ENCODE assay signal across 15 cellular contexts in the genomic region with DNA sequence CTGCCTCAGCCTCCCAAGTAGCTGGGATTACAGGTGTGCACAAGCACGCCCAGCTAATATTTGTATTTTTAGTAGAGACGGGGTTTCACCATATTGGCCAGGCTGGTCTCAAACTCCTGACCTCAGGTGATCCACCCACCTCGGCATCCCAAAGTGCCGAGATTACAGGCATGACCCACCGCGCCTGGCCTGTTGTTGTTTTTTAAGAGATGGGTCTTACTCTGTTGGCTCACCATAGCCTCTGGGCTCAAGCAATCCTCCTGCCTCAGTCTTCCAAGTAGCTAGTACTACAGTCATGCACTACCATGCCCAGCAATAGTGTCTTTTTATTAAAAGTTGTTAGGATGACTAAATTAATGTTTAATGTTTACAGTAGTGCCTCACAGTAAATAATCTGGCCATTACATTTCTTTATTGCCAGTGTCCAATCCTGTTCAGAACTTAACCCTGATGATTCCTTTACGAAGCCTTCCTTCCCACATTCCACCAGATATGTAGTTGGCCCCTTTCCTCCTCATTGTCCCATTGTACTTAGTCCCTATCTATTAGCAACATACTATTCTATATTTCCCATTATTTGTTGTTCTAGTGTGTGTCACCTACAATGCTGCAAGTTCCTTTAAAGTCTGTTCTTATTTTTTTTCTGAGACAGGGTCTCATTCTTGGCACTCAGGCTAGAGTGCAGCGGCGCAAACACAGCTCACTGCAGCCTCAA. TPM values are rescaled to one million over a fixed set of nuclear protein-coding genes. Genes with fewer than 3 reads are reported as not detected.
DNase-seq lines count a peak whose midpoint lies in the region; ATAC-seq and TF ChIP-seq lines count a peak whose summit lies in the region.
"Had no signal": no experiment of that assay in that cellular context is flagged by ENCODE, and none has a peak within 500 bp of the region (broad histone marks: within the 10 kb centered on the region; RNA-seq: fewer than 3 reads in every experiment).

No MANE protein-coding gene starts in this region.

- H3K4me2 ChIP-seq in PC-3 (ENCODE audit: low read length) (no peak overlapping the region), mesendoderm (ENCODE audit: low read length) (no peak overlapping the region)
- H3K4me2 ChIP-seq: PC-9 had no signal

- H3K23ac ChIP-seq in mesendoderm (ENCODE audit: low read length): no peak overlapping the region

- ATAC-seq in PC-3: peak; percentile 16; the same call in 1 of the 2 replicates
- ATAC-seq in stimulated activated memory B cell treated with anti-CD40 and anti-IgM and Interleukin-4, amounts not matched to agents 10 μg/mL and 1 μg/mL and 100 μg/mL, for 72 hours: no peak
- ATAC-seq in naive thymus-derived CD8-positive, alpha-beta T cell: no peak

- no peaks in the 10 kb centered on the region for H3F3A ChIP-seq in PC-3 (ENCODE audit: low read length, unreplicated experiment)

- H2BK120ac ChIP-seq in mesendoderm (ENCODE audit: low read depth, low read length): no peak overlapping the region

- H3K4me1 ChIP-seq in PC-3 (ENCODE audit: insufficient read depth, low read length) (no peaks in the 10 kb centered on the region), mesendoderm (ENCODE audit: control insufficient read depth, low read depth, low read length) (no peaks in the 10 kb centered on the region)

- no peak for DNase-seq in PC-3
- DNase-seq in dermis blood vessel endothelial cell: peak; percentile 86
- DNase-seq in mesendoderm: no peak
- DNase-seq in stimulated activated CD4-positive, alpha-beta T cell treated with anti-CD3 and anti-CD28 coated beads, Interleukin-2, amount 100 ng/mL, for 24 hours: no peak
- DNase-seq in ureter (ENCODE audit: low spot score): no peak
- no peak for DNase-seq in naive thymus-derived CD8-positive, alpha-beta T cell
- DNase-seq: C1 segment of cervical spinal cord, KG1, MV-4-11, NCI-H1417, NCI-H187, NCI-H345, NCI-H526, PC-9 had no signal

- no peak overlapping the region for H2AFZ ChIP-seq in PC-3 (ENCODE audit: low read length)
- H2AFZ ChIP-seq: PC-9 had no signal

- no TSS peak for BruUV-seq in PC-3 (replicated peaks; lab: Mats Ljungman, UMichigan)

- intact Hi-C loops in PC-3 (cut with micrococcal nuclease): loop anchor here (10.0 kb wide), 1 partner anchor 267 kb away; a partner anchor contains a TSS

- no peaks in the 10 kb centered on the region for H3K27me3 ChIP-seq in PC-3 (ENCODE audit: low read length)
- H3K27me3 ChIP-seq in mesendoderm (ENCODE audit: insufficient read depth, low read length, poor library complexity): no peaks in the 10 kb centered on the region

- H3K4me1 Mint-ChIP-seq in stimulated activated memory B cell treated with anti-CD40 and anti-IgM and Interleukin-4, amounts not matched to agents 10 μg/mL and 1 μg/mL and 100 μg/mL, for 72 hours: peaks cover 10% of the 10 kb centered on the region
- H3K4me1 Mint-ChIP-seq in naive thymus-derived CD8-positive, alpha-beta T cell: peaks cover 6 to 9% (median 8%) of the 10 kb centered on the region in 4 donors

- H3K27ac ChIP-seq in PC-3 (ENCODE audit: low read length) (no peak overlapping the region), mesendoderm (ENCODE audit: low read depth, low read length) (no peak overlapping the region)
- H3K27ac ChIP-seq: PC-9 had no signal

- H3K79me1 ChIP-seq in mesendoderm (ENCODE audit: low read length): no peaks in the 10 kb centered on the region

- no peak for TF ChIP-seq CTCF in PC-3 (conservative IDR thresholded peaks at IDR 0.05; ENCODE audit: low read depth, low read length)

- no peak overlapping the region for H3K4ac ChIP-seq in mesendoderm (ENCODE audit: low read depth, low read length)

- no peaks in the 10 kb centered on the region for H3K79me2 ChIP-seq in PC-3 (ENCODE audit: low read length)
- H3K79me2 ChIP-seq in mesendoderm (ENCODE audit: control insufficient read depth, insufficient read depth, low read length): no peaks in the 10 kb centered on the region

- H4K5ac ChIP-seq in mesendoderm (ENCODE audit: low read length): no peak overlapping the region

- no peaks in the 10 kb centered on the region for H3K27me3 Mint-ChIP-seq in stimulated activated memory B cell treated with anti-CD40 and anti-IgM and Interleukin-4, amounts not matched to agents 10 μg/mL and 1 μg/mL and 100 μg/mL, for 72 hours
- H3K27me3 Mint-ChIP-seq in naive thymus-derived CD8-positive, alpha-beta T cell: no peaks in the 10 kb centered on the region

- no peaks in the 10 kb centered on the region for H3K36me3 Mint-ChIP-seq in stimulated activated memory B cell treated with anti-CD40 and anti-IgM and Interleukin-4, amounts not matched to agents 10 μg/mL and 1 μg/mL and 100 μg/mL, for 72 hours
- no peaks in the 10 kb centered on the region for H3K36me3 Mint-ChIP-seq in naive thymus-derived CD8-positive, alpha-beta T cell

- no peaks in the 10 kb centered on the region for H3K9me2 ChIP-seq in PC-3 (replicated peaks; ENCODE audit: low read length)

- H3K9me3 Mint-ChIP-seq in stimulated activated memory B cell treated with anti-CD40 and anti-IgM and Interleukin-4, amounts not matched to agents 10 μg/mL and 1 μg/mL and 100 μg/mL, for 72 hours: no peaks in the 10 kb centered on the region
- no peaks in the 10 kb centered on the region for H3K9me3 Mint-ChIP-seq in naive thymus-derived CD8-positive, alpha-beta T cell

- no peaks in the 10 kb centered on the region for H3K36me3 ChIP-seq in PC-3 (ENCODE audit: low read depth, low read length)
- no peaks in the 10 kb centered on the region for H3K36me3 ChIP-seq in mesendoderm (ENCODE audit: control insufficient read depth, insufficient read depth, low read length)

- POLR2A ChIA-PET in PC-3 (lab: Charles Lee; ENCODE audit: unreplicated experiment): no interaction called here
- POLR2A ChIA-PET in naive thymus-derived CD8-positive, alpha-beta T cell (lab: Charles Lee): interaction anchor here (0.5 to 1.8 kb wide), 5 partner anchors 8 to 171 kb away, joined by 3 to 9 read pairs (median 3); a partner anchor contains a TSS

- H3K56ac ChIP-seq in mesendoderm (ENCODE audit: low read length): peak overlapping the region; percentile 22

- no CpG with 5 or more reads among the region's 9 CpGs for WGBS in mesendoderm (ENCODE audit: extremely low coverage, insufficient coverage, low lambda C conversion rate)

- no peak overlapping the region for H3K4me3 ChIP-seq in PC-3 (ENCODE audit: low read length)
- no peak overlapping the region for H3K4me3 ChIP-seq in mesendoderm (ENCODE audit: low read length)
- H3K4me3 ChIP-seq: PC-9 had no signal

- no peak overlapping the region for H2AK5ac ChIP-seq in mesendoderm (ENCODE audit: low read length)

- H3K4me3 Mint-ChIP-seq in stimulated activated memory B cell treated with anti-CD40 and anti-IgM and Interleukin-4, amounts not matched to agents 10 μg/mL and 1 μg/mL and 100 μg/mL, for 72 hours: no peak overlapping the region
- no peak overlapping the region for H3K4me3 Mint-ChIP-seq in naive thymus-derived CD8-positive, alpha-beta T cell

- CTCF ChIA-PET in PC-3 (lab: Charles Lee): no interaction called here

- no peaks in the 10 kb centered on the region for H4K20me1 ChIP-seq in PC-3 (ENCODE audit: low read length)

- H2BK5ac ChIP-seq in mesendoderm (ENCODE audit: low read length): no peak overlapping the region

- no peak overlapping the region for H3K18ac ChIP-seq in mesendoderm (ENCODE audit: low read length)

- H3K9me3 ChIP-seq in PC-3 (ENCODE audit: low read length): no peaks in the 10 kb centered on the region

- H3K9ac ChIP-seq in PC-3 (ENCODE audit: low read length) (no peak overlapping the region), mesendoderm (ENCODE audit: low read length) (no peak overlapping the region)

- H3K27ac Mint-ChIP-seq in stimulated activated memory B cell treated with anti-CD40 and anti-IgM and Interleukin-4, amounts not matched to agents 10 μg/mL and 1 μg/mL and 100 μg/mL, for 72 hours: peak overlapping the region; percentile 10
- H3K27ac Mint-ChIP-seq in naive thymus-derived CD8-positive, alpha-beta T cell: peak overlapping the region in 3 of 10 donors; percentile 20 to 40 (median 34)

- H4K8ac ChIP-seq in mesendoderm (ENCODE audit: low read depth, low read length): no peak overlapping the region

- H2BK15ac ChIP-seq in mesendoderm (replicated peaks; ENCODE audit: low read depth): no peak overlapping the region

RNA-seq across cellular contexts. Expression of a gene that starts 8.8 kb away (rescaled TPM):
- total RNA-seq in PC-3 (2014; rRNA removed): 38.4 and 39.4 TPM in 2 replicates
- 47.5 and 51.2 TPM in 2 replicates for total RNA-seq in dermis blood vessel endothelial cell
- polyA plus RNA-seq in mesendoderm (2013, experiment 1 of 2): 28.6 TPM
- polyA plus RNA-seq in mesendoderm (2013, experiment 2 of 2): 30.8 TPM
- 142 TPM for total RNA-seq in ureter
- 100 to 1,000 TPM; 189 to 197 TPM for total RNA-seq in naive thymus-derived CD8-positive, alpha-beta T cell
- 10 to 100 TPM; 46.3 to 70.4 (median 54.1) TPM for polyA plus RNA-seq in naive thymus-derived CD8-positive, alpha-beta T cell

RNA-seq across cellular contexts. Expression of a gene that starts 23.6 kb away (rescaled TPM):
- total RNA-seq in PC-3 (2014; rRNA removed): 43.9 and 52.1 TPM in 2 replicates
- 102 and 119 TPM in 2 replicates for total RNA-seq in dermis blood vessel endothelial cell
- polyA plus RNA-seq in mesendoderm (2013, experiment 1 of 2): 42.1 TPM
- polyA plus RNA-seq in mesendoderm (2013, experiment 2 of 2): 45.8 TPM
- total RNA-seq in ureter: 48.8 TPM
- 10 to 100 TPM; 34.2 to 35.0 TPM for total RNA-seq in naive thymus-derived CD8-positive, alpha-beta T cell
- 10 to 100 TPM; 35.7 to 45.1 (median 41.8) TPM for polyA plus RNA-seq in naive thymus-derived CD8-positive, alpha-beta T cell

RNA-seq across cellular contexts. Expression of a gene that starts 26.1 kb away (rescaled TPM):
- total RNA-seq in PC-3 (2014; rRNA removed): 91.6 and 98.6 TPM in 2 replicates
- total RNA-seq in dermis blood vessel endothelial cell: 24.8 and 32.9 TPM in 2 replicates
- polyA plus RNA-seq in mesendoderm (2013, experiment 1 of 2): 22.9 TPM
- 23.2 TPM for polyA plus RNA-seq in mesendoderm (2013, experiment 2 of 2)
- total RNA-seq in ureter: 27.9 TPM
- total RNA-seq in naive thymus-derived CD8-positive, alpha-beta T cell: 10 to 100 TPM; 10.8 to 13.3 TPM
- polyA plus RNA-seq in naive thymus-derived CD8-positive, alpha-beta T cell: 1 to 10 TPM; 3.5 to 3.9 (median 3.7) TPM

RNA-seq across cellular contexts. Expression of a gene that starts 31.8 kb away (rescaled TPM):
- 0.18 TPM in 1 of 2 replicates, not detected in the other for total RNA-seq in PC-3 (2014; rRNA removed)
- total RNA-seq in dermis blood vessel endothelial cell: not detected in 2 replicates
- polyA plus RNA-seq in mesendoderm (2013, experiment 1 of 2): 0.07 TPM
- polyA plus RNA-seq in mesendoderm (2013, experiment 2 of 2): 0.11 TPM
- total RNA-seq in ureter: 0.57 TPM
- total RNA-seq in naive thymus-derived CD8-positive, alpha-beta T cell: not detected
- polyA plus RNA-seq in naive thymus-derived CD8-positive, alpha-beta T cell: not detected

RNA-seq across cellular contexts. Expression of a gene that starts 39.9 kb away (rescaled TPM):
- total RNA-seq in PC-3 (2014; rRNA removed) (1,385 and 1,597 TPM in 2 replicates), dermis blood vessel endothelial cell (1,647 and 2,863 TPM in 2 replicates), ureter (1,884 TPM)
- 1,964 TPM for polyA plus RNA-seq in mesendoderm (2013, experiment 1 of 2)
- 1,941 TPM for polyA plus RNA-seq in mesendoderm (2013, experiment 2 of 2)
- total RNA-seq in naive thymus-derived CD8-positive, alpha-beta T cell: 100 to 1,000 TPM; 421 to 448 TPM
- polyA plus RNA-seq in naive thymus-derived CD8-positive, alpha-beta T cell: 1,000 to 10,000 TPM; 1,813 to 2,533 (median 2,044) TPM
